1 cellular context compared by ENCODE assay signal in the genomic region with DNA sequence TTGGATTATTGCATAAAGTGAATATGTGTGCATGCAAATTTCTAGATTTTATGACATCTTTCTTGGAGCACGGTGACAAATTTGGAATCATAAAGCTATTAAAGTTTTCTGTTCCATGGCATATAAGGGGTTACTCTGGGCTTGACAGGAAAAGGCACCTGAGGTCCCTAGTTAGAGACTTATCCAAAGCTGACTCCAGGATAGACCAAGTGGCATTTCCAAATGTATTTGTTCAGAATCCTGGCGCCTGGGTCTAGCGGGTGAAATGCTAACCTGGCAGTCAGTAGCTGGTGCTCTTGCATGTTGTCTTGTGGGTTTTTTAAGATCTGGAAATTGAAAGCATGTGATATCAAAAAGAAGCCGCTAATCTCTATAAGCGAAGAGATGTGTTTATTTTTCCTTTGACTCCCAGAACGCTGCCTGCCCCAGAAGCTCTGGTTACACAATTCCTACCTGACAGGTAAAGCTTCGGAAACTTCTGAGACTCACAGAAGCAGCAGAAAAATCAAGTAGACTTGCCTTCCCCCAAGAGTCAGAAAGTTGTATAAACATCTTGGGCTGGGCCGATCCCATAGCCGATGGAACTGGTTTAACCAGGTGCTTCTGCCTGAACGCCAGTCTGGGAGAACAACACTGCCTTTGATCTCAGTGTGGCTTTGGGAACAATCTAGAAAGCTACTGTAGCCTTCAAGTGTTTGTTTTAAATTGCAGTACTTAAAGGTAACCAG.
TF ChIP-seq lines count a peak whose summit lies in the region.

No MANE protein-coding gene starts in this region.

TF ChIP-seq in WTC11, 78 proteins besides CTCF, POLR2A, EP300 and RAD21 (continued from another document):
- no peak for TF ChIP-seq HMGXB4 (CRISPR knock-in tag; IDR thresholded peaks at IDR 0.05)
- TF ChIP-seq GABPB1 (CRISPR knock-in tag; IDR thresholded peaks at IDR 0.05) = no peak
- no peak for TF ChIP-seq TEAD4 (CRISPR knock-in tag; IDR thresholded peaks at IDR 0.05)
- TF ChIP-seq NR3C1 (CRISPR knock-in tag; conservative IDR thresholded peaks at IDR 0.05; ENCODE audit: low read depth) = no peak
